Comparison of ENCODE assay signal across 31 cellular contexts in the genomic region with DNA sequence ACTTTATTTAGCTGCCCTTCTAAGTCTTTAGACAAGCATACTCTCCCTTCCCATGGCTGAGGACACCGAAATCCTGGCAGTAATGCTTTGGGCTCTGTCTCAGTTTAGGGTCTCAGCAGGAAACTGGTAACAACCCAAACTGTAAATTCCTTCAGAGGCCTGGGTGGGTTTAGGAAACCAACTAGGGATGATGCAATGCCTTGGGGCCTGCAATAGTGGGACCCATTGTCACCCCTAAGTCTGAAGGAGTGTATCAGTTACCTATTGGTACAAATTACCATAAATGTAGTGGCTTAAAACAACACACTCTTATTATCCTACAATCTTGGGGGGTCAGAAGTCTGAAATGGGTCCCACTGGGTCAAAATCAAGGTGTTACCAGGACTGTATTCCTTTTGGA. TPM values are rescaled to one million over a fixed set of nuclear protein-coding genes. Genes with fewer than 3 reads are reported as not detected.
"Had no signal": no experiment of that assay in that cellular context is flagged by ENCODE, and none has a peak within 500 bp of the region (broad histone marks: within the 10 kb centered on the region; RNA-seq: fewer than 3 reads in every experiment).

No MANE protein-coding gene starts in this region.

- H3K36me3 ChIP-seq: stomach, suprapubic skin, thoracic aorta, thyroid gland, tibial artery, tibial nerve, transverse colon, upper lobe of left lung, upper lobe of right lung, uterus, vagina had no signal

- H3K27me3 ChIP-seq: stomach, suprapubic skin, testis, thyroid gland, tibial artery, tibial nerve, transverse colon, upper lobe of left lung, uterus, vagina had no signal

- FAIRE-seq: urothelium cell line had no signal

- H3K4me3 Mint-ChIP-seq: stimulated activated effector memory CD8-positive, alpha-beta T cell treated with anti-CD3 and anti-CD28 coated beads, Interleukin-12 subunit alpha, Interleukin-12 subunit beta, amount 100 ng/mL, for 72 hours; stimulated activated memory B cell treated with anti-CD40 and anti-IgM and Interleukin-4, amounts not matched to agents 10 μg/mL and 1 μg/mL and 100 μg/mL, for 72 hours; stimulated activated naive B cell treated with anti-CD40 and anti-IgM and Interleukin-4, amounts not matched to agents 10 μg/mL and 1 μg/mL and 100 μg/mL, for 72 hours; stimulated activated naive CD8-positive, alpha-beta T cell treated with anti-CD3 and anti-CD28 coated beads, Interleukin-15, amount 100 ng/mL, for 72 hours; stimulated activated naive CD8-positive, alpha-beta T cell treated with anti-CD3 and anti-CD28 coated beads, Interleukin-15, Interleukin-2, amounts not matched to agents 100 ng/mL and 50 ng/mL, for 24 hours; type B pancreatic cell had no signal

- H3K4me1 Mint-ChIP-seq: stimulated activated effector memory CD8-positive, alpha-beta T cell treated with anti-CD3 and anti-CD28 coated beads, Interleukin-12 subunit alpha, Interleukin-12 subunit beta, amount 100 ng/mL, for 72 hours; stimulated activated memory B cell treated with anti-CD40 and anti-IgM and Interleukin-4, amounts not matched to agents 10 μg/mL and 1 μg/mL and 100 μg/mL, for 72 hours; stimulated activated naive B cell treated with anti-CD40 and anti-IgM and Interleukin-4, amounts not matched to agents 10 μg/mL and 1 μg/mL and 100 μg/mL, for 72 hours; stimulated activated naive CD8-positive, alpha-beta T cell treated with anti-CD3 and anti-CD28 coated beads, Interleukin-15, amount 100 ng/mL, for 72 hours had no signal

- H3K27ac Mint-ChIP-seq: stimulated activated effector memory CD8-positive, alpha-beta T cell treated with anti-CD3 and anti-CD28 coated beads, Interleukin-12 subunit alpha, Interleukin-12 subunit beta, amount 100 ng/mL, for 72 hours; stimulated activated memory B cell treated with anti-CD40 and anti-IgM and Interleukin-4, amounts not matched to agents 10 μg/mL and 1 μg/mL and 100 μg/mL, for 72 hours; stimulated activated naive B cell treated with anti-CD40 and anti-IgM and Interleukin-4, amounts not matched to agents 10 μg/mL and 1 μg/mL and 100 μg/mL, for 72 hours; stimulated activated naive CD8-positive, alpha-beta T cell treated with anti-CD3 and anti-CD28 coated beads, Interleukin-15, amount 100 ng/mL, for 72 hours; stimulated activated naive CD8-positive, alpha-beta T cell treated with anti-CD3 and anti-CD28 coated beads, Interleukin-15, Interleukin-2, amounts not matched to agents 100 ng/mL and 50 ng/mL, for 24 hours; type B pancreatic cell had no signal

- ATAC-seq: stimulated activated effector memory CD8-positive, alpha-beta T cell treated with anti-CD3 and anti-CD28 coated beads, Interleukin-12 subunit alpha, Interleukin-12 subunit beta, amount 100 ng/mL, for 72 hours; stimulated activated memory B cell treated with anti-CD40 and anti-IgM and Interleukin-4, amounts not matched to agents 10 μg/mL and 1 μg/mL and 100 μg/mL, for 72 hours; stimulated activated naive B cell treated with anti-CD40 and anti-IgM and Interleukin-4, amounts not matched to agents 10 μg/mL and 1 μg/mL and 100 μg/mL, for 72 hours; stimulated activated naive CD8-positive, alpha-beta T cell treated with anti-CD3 and anti-CD28 coated beads, Interleukin-15, amount 100 ng/mL, for 72 hours; stimulated activated naive CD8-positive, alpha-beta T cell treated with anti-CD3 and anti-CD28 coated beads, Interleukin-15, Interleukin-2, amounts not matched to agents 100 U/mL and 50 U/mL, for 24 hours; upper lobe of right lung had no signal

- H3K9me3 ChIP-seq: stomach, suprapubic skin, testis, thoracic aorta, thyroid gland, tibial artery, transverse colon, upper lobe of left lung, upper lobe of right lung, uterus, vagina had no signal

- H3K27me3 Mint-ChIP-seq: type B pancreatic cell had no signal

- H3K27ac ChIP-seq: stomach, suprapubic skin, testis, thoracic aorta, thyroid gland, tibial artery, tibial nerve, transverse colon, upper lobe of left lung, upper lobe of right lung, uterus, vagina had no signal

- H3K36me3 Mint-ChIP-seq: stimulated activated effector memory CD8-positive, alpha-beta T cell treated with anti-CD3 and anti-CD28 coated beads, Interleukin-12 subunit alpha, Interleukin-12 subunit beta, amount 100 ng/mL, for 72 hours; stimulated activated memory B cell treated with anti-CD40 and anti-IgM and Interleukin-4, amounts not matched to agents 10 μg/mL and 1 μg/mL and 100 μg/mL, for 72 hours; stimulated activated naive B cell treated with anti-CD40 and anti-IgM and Interleukin-4, amounts not matched to agents 10 μg/mL and 1 μg/mL and 100 μg/mL, for 72 hours; type B pancreatic cell had no signal

- DNase-seq: stimulated activated CD4-positive, alpha-beta T cell treated with anti-CD3 and anti-CD28 coated beads, Interleukin-2, amount 100 ng/mL, for 48 hours; stimulated activated CD4-positive, alpha-beta T cell treated with anti-CD3 and anti-CD28 coated beads, Interleukin-4, amount 100 ng/mL, for 1 hour; stimulated activated CD4-positive, alpha-beta T cell treated with anti-CD3 and anti-CD28 coated beads, Interleukin-4, amount 100 ng/mL, for 24 hours; stimulated activated CD4-positive, alpha-beta T cell treated with anti-CD3 and anti-CD28 coated beads, Interleukin-4, amount 100 ng/mL, for 4 hours; stimulated activated CD8-positive, alpha-beta memory T cell treated with anti-CD3 and anti-CD28 coated beads, Interleukin-4, amount 100 ng/mL, for 48 hours; stimulated activated naive B cell treated with anti-CD40 and anti-IgM and Interleukin-4, amounts not matched to agents 10 μg/mL and 1 μg/mL and 100 μg/mL, for 72 hours; stimulated activated naive CD4-positive, alpha-beta T cell; stimulated activated naive CD4-positive, alpha-beta T cell treated with Interleukin-2 at 50 U/mL for 16 hours; stimulated activated naive CD8-positive, alpha-beta T cell treated with anti-CD3 and anti-CD28 coated beads, Interleukin-15, amount 100 ng/mL, for 72 hours; stimulated activated naive CD8-positive, alpha-beta T cell treated with anti-CD3 and anti-CD28 coated beads, Interleukin-15, Interleukin-2, amounts not matched to agents 100 U/mL and 50 U/mL, for 24 hours; stomach; substantia nigra; testis; thyroid gland; tibial artery; transverse colon; trophoblast cell; upper lobe of left lung; upper lobe of right lung; uterus had no signal

- H3K4me3 ChIP-seq: stomach, suprapubic skin, testis, thoracic aorta, thyroid gland, tibial artery, tibial nerve, transverse colon, upper lobe of left lung, upper lobe of right lung, uterus, vagina had no signal

- H3K9me3 Mint-ChIP-seq: stimulated activated effector memory CD8-positive, alpha-beta T cell treated with anti-CD3 and anti-CD28 coated beads, Interleukin-12 subunit alpha, Interleukin-12 subunit beta, amount 100 ng/mL, for 72 hours; stimulated activated memory B cell treated with anti-CD40 and anti-IgM and Interleukin-4, amounts not matched to agents 10 μg/mL and 1 μg/mL and 100 μg/mL, for 72 hours; stimulated activated naive CD8-positive, alpha-beta T cell treated with anti-CD3 and anti-CD28 coated beads, Interleukin-15, amount 100 ng/mL, for 72 hours; stimulated activated naive CD8-positive, alpha-beta T cell treated with anti-CD3 and anti-CD28 coated beads, Interleukin-15, Interleukin-2, amounts not matched to agents 100 ng/mL and 50 ng/mL, for 24 hours had no signal

- H3K4me1 ChIP-seq: stomach, suprapubic skin, testis, thyroid gland, tibial artery, tibial nerve, transverse colon, upper lobe of left lung, upper lobe of right lung, uterus, vagina had no signal

RNA-seq across cellular contexts. Expression of a gene that starts 36.0 kb away (rescaled TPM):
- total RNA-seq: subcutaneous adipose tissue, temporal lobe, thoracic aorta, thyroid gland, transverse colon had no signal
